ENCODE assay signal across 11 cellular contexts in the genomic region with DNA sequence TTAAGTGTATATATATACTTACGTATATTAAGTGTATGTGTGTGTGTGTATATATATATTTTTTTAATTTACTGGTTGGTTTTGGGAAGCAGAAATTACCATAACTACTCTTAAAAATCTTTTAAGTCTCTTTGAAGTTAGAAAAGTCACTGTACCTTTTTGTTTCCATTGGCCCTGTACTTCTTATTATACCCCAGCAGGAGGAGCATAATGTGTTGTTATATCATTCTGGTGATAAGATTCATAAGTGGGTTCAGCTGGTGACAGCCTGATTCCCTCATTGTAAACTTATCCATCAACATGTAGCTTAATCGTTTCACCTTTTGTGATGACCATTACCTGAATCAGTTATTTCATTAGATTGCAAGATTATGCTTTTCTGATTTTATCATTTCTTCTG. TPM values are rescaled to one million over a fixed set of nuclear protein-coding genes. Genes with fewer than 3 reads are reported as not detected.
DNase-seq lines count a peak whose midpoint lies in the region; ATAC-seq and TF ChIP-seq lines count a peak whose summit lies in the region.
"Had no signal": no experiment of that assay in that cellular context is flagged by ENCODE, and none has a peak within 500 bp of the region (broad histone marks: within the 10 kb centered on the region; RNA-seq: fewer than 3 reads in every experiment).

No MANE protein-coding gene starts in this region.

- DNase-seq in NAMALWA (ENCODE audit: low spot score) (peak; percentile 52), dermis blood vessel endothelial cell (peak; percentile 49), retinal pigment epithelial cell (ENCODE audit: low read depth) (no peak), NCI-H2107 treated with DMSO at 0.1 percent for 48 hours (lab: John Stamatoyannopoulos, UW; ENCODE audit: unreplicated experiment) (no peak), cerebellar cortex (ENCODE audit: low spot score) (no peak)
- DNase-seq in NK-92 treated with Interleukin-12 subunit alpha and Interleukin-12 subunit beta, amount 100 ng/mL, for 24 hours (lab: John Stamatoyannopoulos, UW), result no peak
- DNase-seq: activated CD4-positive, alpha-beta T cell treated with anti-CD3 and anti-CD28 coated beads for 1 hour; NCI-H1417 treated with DMSO at 0.1 percent for 48 hours; nucleus accumbens had no signal

- no peak for ATAC-seq in HG02763 (IDR thresholded peaks at IDR 0.05; ENCODE audit: unreplicated experiment)

- TF ChIP-seq CTCF in GM12872 (IDR thresholded peaks at IDR 0.05; ENCODE audit: insufficient read depth, low read depth, low read length), result peak; percentile 30; the same call in 2 of the 3 replicates
- peak; percentile 45 for TF ChIP-seq CTCF in retinal pigment epithelial cell (conservative IDR thresholded peaks at IDR 0.05; ENCODE audit: low read depth, low read length)

- no peak overlapping the region for H3K4me3 ChIP-seq in retinal pigment epithelial cell (ENCODE audit: low read length)

RNA-seq across cellular contexts. Expression of a gene that starts 30.8 kb away (rescaled TPM):
- 33.2 and 41.4 TPM in 2 replicates for total RNA-seq in dermis blood vessel endothelial cell

RNA-seq across cellular contexts. Expression of a gene that starts 31.2 kb away (rescaled TPM):
- total RNA-seq in dermis blood vessel endothelial cell, result 14.2 and 15.7 TPM in 2 replicates

Comparison
In these comparisons a context has a peak if more than half of its experiments do, and no peak if none do; other contexts are left out.
1. DNase-seq: peak in NAMALWA (single experiment) and dermis blood vessel endothelial cell (single experiment); none in retinal pigment epithelial cell (single experiment), NCI-H2107 treated with DMSO at 0.1 percent for 48 hours (single experiment), cerebellar cortex (single experiment) and NK-92 treated with Interleukin-12 subunit alpha and Interleukin-12 subunit beta, amount 100 ng/mL, for 24 hours (single experiment).